Comparison of ENCODE assay signal across 12 cellular contexts in the genomic region with DNA sequence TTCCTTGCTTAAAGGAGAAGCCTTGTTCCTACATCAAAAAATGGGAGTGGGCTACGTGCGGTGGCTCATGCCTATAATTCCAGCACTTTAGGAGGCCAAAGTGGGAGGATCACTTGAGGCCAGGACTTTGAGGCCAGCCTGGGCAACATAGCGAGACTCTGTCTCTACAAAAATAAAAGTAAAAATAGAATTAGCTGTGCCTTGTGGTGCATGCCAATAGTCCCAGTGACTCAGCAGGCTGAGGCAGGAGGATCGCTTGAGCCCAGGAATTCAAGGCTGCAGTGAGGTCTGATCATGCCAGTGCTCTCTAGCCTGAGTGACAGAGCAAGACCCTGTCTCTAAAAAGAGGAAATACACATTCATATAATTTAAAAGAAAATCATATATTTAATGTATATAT.
DNase-seq lines count a peak whose midpoint lies in the region; ATAC-seq and TF ChIP-seq lines count a peak whose summit lies in the region.
"Had no signal": no experiment of that assay in that cellular context is flagged by ENCODE, and none has a peak within 500 bp of the region (broad histone marks: within the 10 kb centered on the region; RNA-seq: fewer than 3 reads in every experiment).

No MANE protein-coding gene starts in this region.

- H3K27ac ChIP-seq in uterus: no peak overlapping the region
- H3K27ac ChIP-seq: neutrophil had no signal

- H3K4me3 ChIP-seq in cardiac fibroblast (replicated peaks in 1 of 2; ENCODE audit: low read depth in 2 of 2, low read length in 2 of 2): no peak overlapping the region
- no peak overlapping the region for H3K4me3 ChIP-seq in uterus

- peaks cover 0 to 12% of the 10 kb centered on the region in 2 donors for H3K4me1 ChIP-seq in uterus

- TF ChIP-seq CTCF in cardiac fibroblast (IDR thresholded peaks at IDR 0.05; ENCODE audit: low read depth, low read length): no peak
- no peak for TF ChIP-seq CTCF in uterus (IDR thresholded peaks at IDR 0.05)

- TF ChIP-seq POLR2A in uterus (IDR thresholded peaks at IDR 0.05): no peak

- H3K27me3 ChIP-seq in uterus: no peaks in the 10 kb centered on the region
- H3K27me3 ChIP-seq: neutrophil had no signal

- H3K9me3 ChIP-seq in uterus: no peaks in the 10 kb centered on the region
- H3K9me3 ChIP-seq: neutrophil had no signal

- intact Hi-C loops in uterus (cut with DNase I; ENCODE audit: low total_unique reads): no loop called here

- DNase-seq in M059J (ENCODE audit: low read depth) (peak; percentile 64), cardiac fibroblast (ENCODE audit: low read depth in 2 of 2) (peak; percentile 62 to 63), islet precursor cell (peak; percentile 77), uterus (peak; percentile 38), SKM-1 treated with dmso at 0.1 percent for 144 hours (lab: John Stamatoyannopoulos, UW; ENCODE audit: unreplicated experiment) (no peak)
- no peak for DNase-seq in stimulated activated CD4-positive, alpha-beta T cell treated with anti-CD3 and anti-CD28 coated beads, Interleukin-4, amount 100 ng/mL, for 24 hours
- DNase-seq: COR-L47; NCI-H345; RPMI8226; stimulated activated naive B cell treated with anti-CD40 and anti-IgM and Interleukin-4, amounts not matched to agents 10 μg/mL and 1 μg/mL and 100 μg/mL, for 72 hours had no signal

- H3K36me3 ChIP-seq in uterus: no peaks in the 10 kb centered on the region
- H3K36me3 ChIP-seq: neutrophil had no signal

- ATAC-seq in GM18868 (IDR thresholded peaks at IDR 0.05; ENCODE audit: unreplicated experiment): no peak
- ATAC-seq: stimulated activated naive B cell treated with anti-CD40 and anti-IgM and Interleukin-4, amounts not matched to agents 10 μg/mL and 1 μg/mL and 100 μg/mL, for 72 hours had no signal

Comparison
In these comparisons a context has a peak if more than half of its experiments do, and no peak if none do; other contexts are left out.
1. DNase-seq: peak in M059J (single experiment), cardiac fibroblast (2 of 2), islet precursor cell (single experiment) and uterus (2 of 2); none in stimulated activated CD4-positive, alpha-beta T cell treated with anti-CD3 and anti-CD28 coated beads, Interleukin-4, amount 100 ng/mL, for 24 hours (single experiment) and SKM-1 treated with dmso at 0.1 percent for 144 hours (single experiment).